In genomic region chr2:86439879-86440630, GRCh38 we compare ENCODE assay signal across 8 cellular contexts. TPM values are rescaled to one million over a fixed set of nuclear protein-coding genes. Genes with fewer than 3 reads are reported as not detected.
DNase-seq lines count a peak whose midpoint lies in the region; ATAC-seq and TF ChIP-seq lines count a peak whose summit lies in the region.

No MANE protein-coding gene starts in this region.

- H3K9ac ChIP-seq in duodenal mucosa (ENCODE audit: low read depth in 1 of 2, low read length in 2 of 2) = no peak overlapping the region

- peak overlapping the region; percentile 95 to 100 (median 97) for H3K27ac Mint-ChIP-seq in CD8-positive, alpha-beta memory T cell
- peak overlapping the region; percentile 100 for H3K27ac Mint-ChIP-seq in osteocyte (ENCODE audit: unreplicated experiment)

- no peak for DNase-seq in CD8-positive, alpha-beta memory T cell
- DNase-seq in OCI-M1 (lab: John Stamatoyannopoulos, UW) (peak; percentile 32), osteocyte (ENCODE audit: extremely low spot score, unreplicated experiment) (no peak), DMS153 (lab: John Stamatoyannopoulos, UW) (no peak), HCEC 1CT (no peak)

- peaks cover 6% of the 10 kb centered on the region for H3K36me3 ChIP-seq in CD8-positive, alpha-beta memory T cell (ENCODE audit: insufficient read depth, low read length)
- H3K36me3 ChIP-seq in duodenal mucosa (ENCODE audit: control insufficient read depth in 1 of 2, insufficient read depth in 2 of 2, low read length in 2 of 2) = peaks cover 0 to 5% of the 10 kb centered on the region in 2 donors

- H3K9me3 Mint-ChIP-seq in CD8-positive, alpha-beta memory T cell = peaks cover 25 to 28% (median 27%) of the 10 kb centered on the region in 5 donors
- peaks cover 26% of the 10 kb centered on the region for H3K9me3 Mint-ChIP-seq in osteocyte (ENCODE audit: unreplicated experiment)

- H3K36me3 Mint-ChIP-seq in CD8-positive, alpha-beta memory T cell = peaks cover 6 to 44% (median 23%) of the 10 kb centered on the region in 3 donors
- H3K36me3 Mint-ChIP-seq in osteocyte (ENCODE audit: unreplicated experiment) = peaks cover 27% of the 10 kb centered on the region

- no peak for ATAC-seq in GM21381 (IDR thresholded peaks at IDR 0.05; ENCODE audit: unreplicated experiment)
- no peak for ATAC-seq in GM19328 (IDR thresholded peaks at IDR 0.05; ENCODE audit: unreplicated experiment)

- TF ChIP-seq CTCF in osteocyte (IDR thresholded peaks at IDR 0.05) = no peak

- peaks cover 27% of the 10 kb centered on the region for H3K4me1 ChIP-seq in CD8-positive, alpha-beta memory T cell (ENCODE audit: insufficient read depth, low read length)
- H3K4me1 ChIP-seq in duodenal mucosa (ENCODE audit: control insufficient read depth in 1 of 2, insufficient read depth in 2 of 2, low read length in 2 of 2) = peaks cover 21 to 23% of the 10 kb centered on the region in 2 donors

- peaks cover 10% of the 10 kb centered on the region for H3K9me3 ChIP-seq in CD8-positive, alpha-beta memory T cell (ENCODE audit: low read length)
- peaks cover 8 to 11% of the 10 kb centered on the region in 2 donors for H3K9me3 ChIP-seq in duodenal mucosa (ENCODE audit: control insufficient read depth in 1 of 2, low read length in 2 of 2)

- H3K27me3 Mint-ChIP-seq in CD8-positive, alpha-beta memory T cell = peaks cover 0 to 16% of the 10 kb centered on the region in 2 donors
- H3K27me3 Mint-ChIP-seq in osteocyte (ENCODE audit: unreplicated experiment) = peaks cover 10% of the 10 kb centered on the region

- CTCF ChIA-PET in CD8-positive, alpha-beta memory T cell (lab: Charles Lee) = interaction anchor here (0.8 to 2.4 kb wide), 7 partner anchors 16 to 386 kb away, joined by 3 to 11 read pairs (median 3); no protein-coding TSS in a partner anchor

- peaks cover 35 to 40% (median 38%) of the 10 kb centered on the region in 3 donors for H3K4me1 Mint-ChIP-seq in CD8-positive, alpha-beta memory T cell
- H3K4me1 Mint-ChIP-seq in osteocyte (ENCODE audit: unreplicated experiment) = peaks cover 24% of the 10 kb centered on the region

- POLR2A ChIA-PET in CD8-positive, alpha-beta memory T cell (lab: Charles Lee) = interaction anchor here (0.8 to 3.9 kb wide), 8 partner anchors 27 to 901 kb away, joined by 3 to 20 read pairs (median 8); partner anchors contain the start of genes IMMT, MAT2A, POLR1A and PTCD3

- peak overlapping the region; percentile 33 for H3K4me3 ChIP-seq in CD8-positive, alpha-beta memory T cell (ENCODE audit: low read length)
- peak overlapping the region; percentile 71 to 91 for H3K4me3 ChIP-seq in duodenal mucosa (ENCODE audit: low read depth in 1 of 2, low read length in 2 of 2)

- peak overlapping the region; percentile 84 to 96 (median 88) for H3K4me3 Mint-ChIP-seq in CD8-positive, alpha-beta memory T cell
- peak overlapping the region; percentile 86 for H3K4me3 Mint-ChIP-seq in osteocyte (ENCODE audit: unreplicated experiment)

- H3K27ac ChIP-seq in CD8-positive, alpha-beta memory T cell (ENCODE audit: low read depth, low read length) = peak overlapping the region; percentile 92
- H3K27ac ChIP-seq in duodenal mucosa (ENCODE audit: low read depth, low read length) = peak overlapping the region; percentile 98

- no peaks in the 10 kb centered on the region for H3K27me3 ChIP-seq in CD8-positive, alpha-beta memory T cell (ENCODE audit: insufficient read depth, low read length, poor library complexity, severe bottlenecking)
- no peaks in the 10 kb centered on the region for H3K27me3 ChIP-seq in duodenal mucosa (ENCODE audit: control insufficient read depth in 1 of 2, insufficient read depth in 2 of 2, low read length in 2 of 2)

RNA-seq across cellular contexts. Expression of gene KDM3A, which starts 1.1 kb away (rescaled TPM):
- total RNA-seq in CD8-positive, alpha-beta memory T cell = 10 to 100 TPM; 45.8 to 46.2 TPM
- polyA plus RNA-seq in CD8-positive, alpha-beta memory T cell = 21.1 TPM
- 38.9 and 44.8 TPM in 2 replicates for total RNA-seq in osteocyte
